In genomic region chr13:47480121-47480520, GRCh38 we compare ENCODE assay signal across 19 cellular contexts.
A peak's percentile ranks its signal among the peaks of the same experiment; 100 is the strongest.
DNase-seq lines count a peak whose midpoint lies in the region; ATAC-seq and TF ChIP-seq lines count a peak whose summit lies in the region.
"Had no signal": no experiment of that assay in that cellular context is flagged by ENCODE, and none has a peak within 500 bp of the region (broad histone marks: within the 10 kb centered on the region; RNA-seq: fewer than 3 reads in every experiment).

No MANE protein-coding gene starts in this region.

- ATAC-seq in stimulated activated memory B cell treated with anti-CD40 and anti-IgM and Interleukin-4, amounts not matched to agents 10 μg/mL and 1 μg/mL and 100 μg/mL, for 72 hours, result no peak
- ATAC-seq in T-cell (replicated peaks in 1 of 4) (no peak), heart left ventricle (no peak)
- ATAC-seq: mucosa of descending colon had no signal

- peaks cover 3% of the 10 kb centered on the region for H3K9me3 Mint-ChIP-seq in stimulated activated memory B cell treated with anti-CD40 and anti-IgM and Interleukin-4, amounts not matched to agents 10 μg/mL and 1 μg/mL and 100 μg/mL, for 72 hours
- peaks cover 3 to 12% (median 6%) of the 10 kb centered on the region in 3 donors for H3K9me3 Mint-ChIP-seq in T-cell
- H3K9me3 Mint-ChIP-seq: T-helper 2 cell treated with Interferon-gamma antibody and Interleukin-4, amounts not matched to agents 5 μg/mL and 100 μg/mL, for 36 hours had no signal

- POLR2A ChIA-PET in T-cell (lab: Charles Lee), result no interaction called here

- intact Hi-C loops in heart left ventricle (cut with DNase I), result no loop called here

- DNase-seq in AG10803 (ENCODE audit: low read depth) (peak; percentile 84), M059J (ENCODE audit: low read depth) (peak; percentile 85), astrocyte of the spinal cord (ENCODE audit: low read depth, low spot score) (peak; percentile 90), kidney glomerular epithelial cell (lab: John Stamatoyannopoulos, UW) (peak; percentile 88), T-cell (no peak), NCI-H1417 treated with DMSO at 0.1 percent for 48 hours (lab: John Stamatoyannopoulos, UW) (no peak), heart left ventricle (no peak)
- DNase-seq: activated T-cell treated with anti-CD3 and anti-CD28 coated beads, Interleukin-2, amount 50 U/mL, for 48 hours; adrenal gland; dermis blood vessel endothelial cell; DMS79 treated with DMSO at 0.1 percent for 48 hours; immature natural killer cell; mucosa of descending colon; NCI-H2081 treated with DMSO at 0.1 percent for 48 hours; NCI-H82 had no signal

- H3K36me3 Mint-ChIP-seq in stimulated activated memory B cell treated with anti-CD40 and anti-IgM and Interleukin-4, amounts not matched to agents 10 μg/mL and 1 μg/mL and 100 μg/mL, for 72 hours, result no peaks in the 10 kb centered on the region
- no peaks in the 10 kb centered on the region for H3K36me3 Mint-ChIP-seq in T-cell
- H3K36me3 Mint-ChIP-seq: immature natural killer cell had no signal

- in situ Hi-C loops in astrocyte of the spinal cord (cut with HindIII; ENCODE audit: low sequenced_read_pairs), result no loop called here

- no peaks in the 10 kb centered on the region for H3K9me3 ChIP-seq in heart left ventricle
- H3K9me3 ChIP-seq: adrenal gland, BLaER1 had no signal

- CTCF ChIA-PET in T-cell (lab: Charles Lee), result no interaction called here

- TF ChIP-seq POLR2A in heart left ventricle (IDR thresholded peaks at IDR 0.05), result no peak

- H3K27me3 ChIP-seq in heart left ventricle, result no peaks in the 10 kb centered on the region
- H3K27me3 ChIP-seq: adrenal gland, BLaER1 had no signal

- no peaks in the 10 kb centered on the region for H3K27me3 Mint-ChIP-seq in stimulated activated memory B cell treated with anti-CD40 and anti-IgM and Interleukin-4, amounts not matched to agents 10 μg/mL and 1 μg/mL and 100 μg/mL, for 72 hours
- no peaks in the 10 kb centered on the region for H3K27me3 Mint-ChIP-seq in T-cell

- H3K27ac ChIP-seq in heart left ventricle, result no peak overlapping the region
- H3K27ac ChIP-seq: adrenal gland, BLaER1, parathyroid adenoma had no signal

- no peaks in the 10 kb centered on the region for H3K4me1 Mint-ChIP-seq in stimulated activated memory B cell treated with anti-CD40 and anti-IgM and Interleukin-4, amounts not matched to agents 10 μg/mL and 1 μg/mL and 100 μg/mL, for 72 hours
- no peaks in the 10 kb centered on the region for H3K4me1 Mint-ChIP-seq in T-cell
- H3K4me1 Mint-ChIP-seq: immature natural killer cell had no signal

- H3K27ac Mint-ChIP-seq in stimulated activated memory B cell treated with anti-CD40 and anti-IgM and Interleukin-4, amounts not matched to agents 10 μg/mL and 1 μg/mL and 100 μg/mL, for 72 hours, result no peak overlapping the region
- no peak overlapping the region for H3K27ac Mint-ChIP-seq in T-cell
- H3K27ac Mint-ChIP-seq: immature natural killer cell; T-helper 2 cell treated with Interferon-gamma antibody and Interleukin-4, amounts not matched to agents 5 μg/mL and 100 μg/mL, for 36 hours had no signal

- H3K4me3 ChIP-seq in AG10803 (ENCODE audit: low read length) (no peak overlapping the region), astrocyte of the spinal cord (ENCODE audit: low read depth, low read length) (no peak overlapping the region), heart left ventricle (no peak overlapping the region)
- H3K4me3 ChIP-seq: adrenal gland, BLaER1, mucosa of descending colon had no signal

- H3K36me3 ChIP-seq in heart left ventricle, result no peaks in the 10 kb centered on the region
- H3K36me3 ChIP-seq: adrenal gland, BLaER1 had no signal

- no peaks in the 10 kb centered on the region for H3K4me1 ChIP-seq in heart left ventricle
- H3K4me1 ChIP-seq: adrenal gland, parathyroid adenoma had no signal

- no peak overlapping the region for H3K4me3 Mint-ChIP-seq in stimulated activated memory B cell treated with anti-CD40 and anti-IgM and Interleukin-4, amounts not matched to agents 10 μg/mL and 1 μg/mL and 100 μg/mL, for 72 hours
- H3K4me3 Mint-ChIP-seq in T-cell, result no peak overlapping the region
- H3K4me3 Mint-ChIP-seq: immature natural killer cell; T-helper 2 cell treated with Interferon-gamma antibody and Interleukin-4, amounts not matched to agents 5 μg/mL and 100 μg/mL, for 36 hours had no signal

- WGBS in heart left ventricle, 4 donors, result 74 to 82% (median 79%) methylated on average over 4 of the region's 4 CpGs

- TF ChIP-seq CTCF in AG10803 (conservative IDR thresholded peaks at IDR 0.05; ENCODE audit: low read length), result no peak
- TF ChIP-seq CTCF in astrocyte of the spinal cord (IDR thresholded peaks at IDR 0.05; ENCODE audit: low read depth, low read length), result no peak
- no peak for TF ChIP-seq CTCF in heart left ventricle (IDR thresholded peaks at IDR 0.05)

Comparison
In these comparisons a context has a peak if more than half of its experiments do, and no peak if none do; other contexts are left out.
1. DNase-seq: peak in AG10803 (single experiment), M059J (single experiment), astrocyte of the spinal cord (single experiment) and kidney glomerular epithelial cell (single experiment); none in T-cell (0 of 34), NCI-H1417 treated with DMSO at 0.1 percent for 48 hours (single experiment) and heart left ventricle (0 of 5).